In genomic region chr3:56962200-56962599, GRCh38 we compare ENCODE assay signal across 19 cellular contexts.
DNase-seq lines count a peak whose midpoint lies in the region; ATAC-seq, FAIRE-seq and TF ChIP-seq lines count a peak whose summit lies in the region.
"Had no signal": no experiment of that assay in that cellular context is flagged by ENCODE, and none has a peak within 500 bp of the region (broad histone marks: within the 10 kb centered on the region; RNA-seq: fewer than 3 reads in every experiment).

No MANE protein-coding gene starts in this region.

- no peaks in the 10 kb centered on the region for H3K4me1 ChIP-seq in HAP-1
- no peaks in the 10 kb centered on the region for H3K4me1 ChIP-seq in small intestine (ENCODE audit: control insufficient read depth in 2 of 2, insufficient read depth in 1 of 2, low read depth in 1 of 2, low read length in 1 of 2)
- H3K4me1 ChIP-seq: colonic mucosa, spleen had no signal

- in situ Hi-C loops in HAP-1 (cut with MboI; ENCODE audit: low sequenced_read_pairs), result no loop called here

- FAIRE-seq in small intestine (lab: Jason Lieb, UNC), result no peak
- FAIRE-seq: endometrium had no signal

- TF ChIP-seq CTCF in epithelial cell of esophagus (IDR thresholded peaks at IDR 0.05; ENCODE audit: insufficient read depth, low read depth, low read length, missing control alignments), result no peak
- TF ChIP-seq CTCF in retinal pigment epithelial cell (conservative IDR thresholded peaks at IDR 0.05; ENCODE audit: low read depth, low read length), result no peak

- no peak for ATAC-seq in GM19324 (IDR thresholded peaks at IDR 0.05; ENCODE audit: low FRiP score, unreplicated experiment)
- ATAC-seq: activated CD4-positive, alpha-beta T cell treated with anti-CD3 and anti-CD28 coated beads for 36 hours had no signal

- H3K9me3 ChIP-seq in HAP-1 (no peaks in the 10 kb centered on the region), small intestine (ENCODE audit: control insufficient read depth, low read depth) (no peaks in the 10 kb centered on the region)
- H3K9me3 ChIP-seq: colonic mucosa had no signal

- no peak overlapping the region for H3K27ac ChIP-seq in small intestine (ENCODE audit: low read depth in 1 of 2, low read length in 1 of 2)
- H3K27ac ChIP-seq: brain microvascular endothelial cell, colonic mucosa, hepatocyte, HL-60, spleen had no signal

- H3K27me3 ChIP-seq in HAP-1 (ENCODE audit: low read depth) (no peaks in the 10 kb centered on the region), small intestine (ENCODE audit: control insufficient read depth in 2 of 2, insufficient read depth in 2 of 2, low read length in 2 of 2) (no peaks in the 10 kb centered on the region)
- H3K27me3 ChIP-seq: brain microvascular endothelial cell, colonic mucosa, hepatocyte, spleen had no signal

- DNase-seq in NCI-H446 treated with DMSO at 0.1 percent for 48 hours (lab: John Stamatoyannopoulos, UW) (peak; percentile 2), NCI-H446 (lab: John Stamatoyannopoulos, UW) (no peak), NCI-H345 (lab: John Stamatoyannopoulos, UW) (peak; percentile 76), epithelial cell of esophagus (ENCODE audit: low read depth) (peak; percentile 48), retinal pigment epithelial cell (ENCODE audit: low read depth) (peak; percentile 37), HAP-1 (ENCODE audit: low spot score in 2 of 2) (no peak), small intestine (no peak)
- DNase-seq: activated CD4-positive, alpha-beta T cell treated with anti-CD3 and anti-CD28 coated beads for 36 hours; brain microvascular endothelial cell; C1 segment of cervical spinal cord; colonic mucosa; naive B cell; NCI-H2029 treated with DMSO at 0.1 percent for 48 hours; spleen; stimulated activated CD4-positive, alpha-beta T cell treated with anti-CD3 and anti-CD28 coated beads, Interleukin-4, amount 100 ng/mL, for 4 hours had no signal

- 76 to 83% (median 82%) methylated on average over 3 of the region's 3 CpGs for WGBS in small intestine, 3 donors

- H3K36me3 ChIP-seq in HAP-1 (replicated peaks) (no peaks in the 10 kb centered on the region), small intestine (ENCODE audit: control insufficient read depth in 2 of 2, insufficient read depth in 2 of 2, low read length in 2 of 2) (no peaks in the 10 kb centered on the region)
- H3K36me3 ChIP-seq: brain microvascular endothelial cell, colonic mucosa, spleen had no signal

- H3K4me3 ChIP-seq in epithelial cell of esophagus (ENCODE audit: low read length), result no peak overlapping the region
- no peak overlapping the region for H3K4me3 ChIP-seq in retinal pigment epithelial cell (ENCODE audit: low read length)
- H3K4me3 ChIP-seq in HAP-1, result no peak overlapping the region
- no peak overlapping the region for H3K4me3 ChIP-seq in small intestine (ENCODE audit: low read depth in 1 of 2, low read length in 2 of 2)
- H3K4me3 ChIP-seq: colonic mucosa, hepatocyte, spleen had no signal

Comparison
In these comparisons a context has a peak if more than half of its experiments do, and no peak if none do; other contexts are left out.
1. DNase-seq: peak in NCI-H446 treated with DMSO at 0.1 percent for 48 hours (single experiment), NCI-H345 (single experiment), epithelial cell of esophagus (single experiment) and retinal pigment epithelial cell (single experiment); none in NCI-H446 (0 of 2), HAP-1 (0 of 2) and small intestine (single experiment).